25 cellular contexts compared by ENCODE assay signal in genomic region chr1:244375061-244375460, GRCh38.
"Had no signal": no experiment of that assay in that cellular context is flagged by ENCODE, and none has a peak within 500 bp of the region (broad histone marks: within the 10 kb centered on the region; RNA-seq: fewer than 3 reads in every experiment).

No MANE protein-coding gene starts in this region.

- H3K27me3 ChIP-seq: stomach, suprapubic skin, testis, thyroid gland, tibial artery, tibial nerve, transverse colon, upper lobe of left lung, upper lobe of right lung, uterus, vagina had no signal

- H3K27ac ChIP-seq: stomach, suprapubic skin, testis, thoracic aorta, thyroid gland, tibial artery, tibial nerve, transverse colon, upper lobe of left lung, upper lobe of right lung, uterus, vagina had no signal

- FAIRE-seq: urothelium cell line had no signal

- H3K4me1 ChIP-seq: stomach, testis, thyroid gland, tibial artery, tibial nerve, transverse colon, upper lobe of left lung, upper lobe of right lung, uterus, vagina had no signal

- H3K36me3 ChIP-seq: stomach, suprapubic skin, thoracic aorta, thyroid gland, tibial artery, tibial nerve, transverse colon, upper lobe of left lung, upper lobe of right lung, uterus, vagina had no signal

- DNase-seq: stimulated activated CD4-positive, alpha-beta T cell treated with anti-CD3 and anti-CD28 coated beads, Interleukin-2, amount 100 ng/mL, for 48 hours; stimulated activated CD4-positive, alpha-beta T cell treated with anti-CD3 and anti-CD28 coated beads, Interleukin-4, amount 100 ng/mL, for 1 hour; stimulated activated CD4-positive, alpha-beta T cell treated with anti-CD3 and anti-CD28 coated beads, Interleukin-4, amount 100 ng/mL, for 24 hours; stimulated activated CD4-positive, alpha-beta T cell treated with anti-CD3 and anti-CD28 coated beads, Interleukin-4, amount 100 ng/mL, for 4 hours; stimulated activated CD8-positive, alpha-beta memory T cell treated with anti-CD3 and anti-CD28 coated beads, Interleukin-4, amount 100 ng/mL, for 48 hours; stimulated activated naive B cell treated with anti-CD40 and anti-IgM and Interleukin-4, amounts not matched to agents 10 μg/mL and 1 μg/mL and 100 μg/mL, for 72 hours; stimulated activated naive CD4-positive, alpha-beta T cell; stimulated activated naive CD4-positive, alpha-beta T cell treated with Interleukin-2 at 50 U/mL for 16 hours; stimulated activated naive CD8-positive, alpha-beta T cell treated with anti-CD3 and anti-CD28 coated beads, Interleukin-15, amount 100 ng/mL, for 72 hours; stimulated activated naive CD8-positive, alpha-beta T cell treated with anti-CD3 and anti-CD28 coated beads, Interleukin-15, Interleukin-2, amounts not matched to agents 100 U/mL and 50 U/mL, for 24 hours; stomach; substantia nigra; testis; thyroid gland; tibial artery; transverse colon; trophoblast cell; upper lobe of left lung; upper lobe of right lung; uterus had no signal

- H3K9me3 ChIP-seq: stomach, suprapubic skin, testis, thoracic aorta, thyroid gland, tibial artery, tibial nerve, transverse colon, upper lobe of left lung, upper lobe of right lung, uterus, vagina had no signal

- H3K4me3 ChIP-seq: stomach, suprapubic skin, testis, thoracic aorta, thyroid gland, tibial artery, tibial nerve, transverse colon, upper lobe of left lung, upper lobe of right lung, uterus, vagina had no signal
